ENCODE assay signal across 8 cellular contexts in the genomic region with DNA sequence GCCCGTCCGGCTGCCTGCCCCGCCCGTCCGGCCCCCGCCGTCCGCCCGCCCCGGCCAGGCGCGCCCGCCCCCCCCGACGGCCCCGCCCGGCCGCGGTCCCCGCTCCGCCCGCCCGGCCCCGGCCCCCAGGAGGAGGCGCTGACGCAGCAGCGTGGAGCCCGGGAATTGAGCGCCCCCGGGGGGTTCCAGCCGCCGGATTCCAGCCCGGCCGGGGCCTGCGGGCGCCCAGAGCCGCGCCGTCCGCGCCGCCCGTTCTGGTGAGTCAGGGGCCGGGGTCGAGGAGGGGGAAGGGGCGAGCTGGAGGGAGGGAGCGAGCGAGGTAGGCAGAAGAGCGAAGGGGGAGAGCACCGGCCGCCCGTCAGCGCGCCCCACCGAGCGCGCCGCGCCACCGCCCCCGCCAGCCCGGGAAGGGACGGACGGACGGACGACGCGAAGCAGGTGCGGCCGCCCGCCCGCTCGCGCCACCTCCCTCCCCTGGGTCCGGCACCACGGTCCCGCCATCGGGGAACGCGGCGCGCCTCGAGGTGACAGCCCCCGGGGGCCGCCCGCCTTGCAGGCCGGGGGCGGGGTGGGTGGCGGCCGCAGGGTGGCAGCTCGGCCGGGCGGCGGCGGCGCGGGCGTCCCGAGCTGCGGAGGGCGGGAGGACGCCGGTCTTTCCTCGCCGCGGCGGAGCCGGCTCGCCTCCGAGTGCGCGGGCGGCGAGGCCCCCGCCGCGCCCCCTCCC. TPM values are rescaled to one million over a fixed set of nuclear protein-coding genes. Genes with fewer than 3 reads are reported as not detected.
DNase-seq lines count a peak whose midpoint lies in the region; ATAC-seq, FAIRE-seq and TF ChIP-seq lines count a peak whose summit lies in the region.

No MANE protein-coding gene starts in this region.

- TF ChIP-seq CTCF in GM12865 (IDR thresholded peaks at IDR 0.05; ENCODE audit: insufficient read depth, low read depth, low read length, missing control alignments) (no peak), bronchial epithelial cell (IDR thresholded peaks at IDR 0.05; ENCODE audit: insufficient read depth, low read length, severe bottlenecking) (peak; percentile 11)

- no peak overlapping the region for H2AFZ ChIP-seq in Karpas-422 (ENCODE audit: low read length)

- peak overlapping the region; percentile 83 for H3K4me2 ChIP-seq in Karpas-422 (ENCODE audit: low read depth, low read length, poor library complexity, severe bottlenecking)

- H3K4me3 ChIP-seq in GM12865 (ENCODE audit: low read depth, low read length), result peak overlapping the region; percentile 73
- H3K4me3 ChIP-seq in Karpas-422 (ENCODE audit: low read length), result peak overlapping the region; percentile 79
- peak overlapping the region; percentile 64 for H3K4me3 ChIP-seq in bronchial epithelial cell (ENCODE audit: low read depth, low read length)
- H3K4me3 ChIP-seq in mesodermal cell (ENCODE audit: extremely low read depth, insufficient read depth, low read length, poor library complexity, severe bottlenecking), result peak overlapping the region; percentile 70
- peak overlapping the region; percentile 91 to 97 for H3K4me3 ChIP-seq in aorta (ENCODE audit: low read length in 2 of 2)

- H3K4me1 ChIP-seq in Karpas-422 (ENCODE audit: low read length) (peaks cover 43% of the 10 kb centered on the region), mesodermal cell (ENCODE audit: control insufficient read depth, insufficient read depth, low read length, poor library complexity, severe bottlenecking) (peaks cover 59% of the 10 kb centered on the region), aorta (ENCODE audit: control insufficient read depth in 1 of 2, insufficient read depth in 2 of 2, low read length in 2 of 2) (peaks cover 0 to 2% of the 10 kb centered on the region in 2 donors)

- peaks cover 43% of the 10 kb centered on the region for H4K20me1 ChIP-seq in Karpas-422 (ENCODE audit: insufficient read depth, low read depth, low read length)

- intact Hi-C loops in aorta (cut with DNase I), result loop anchor here in 1 of 2 donors (5.0 to 10.0 kb wide), 2 partner anchors 66 to 124 kb away; partner anchors contain the start of genes CCDC32 and RPUSD2

- H3K27ac ChIP-seq in Karpas-422 (ENCODE audit: low read length) (no peak overlapping the region), mesodermal cell (ENCODE audit: low read depth, low read length, severe bottlenecking) (peak overlapping the region; percentile 41), aorta (ENCODE audit: low read depth in 1 of 2, low read length in 2 of 2) (peak overlapping the region in 1 of 2 donors; percentile 6)

- no peak for FAIRE-seq in bronchial epithelial cell (lab: Jason Lieb, UNC)

- no peaks in the 10 kb centered on the region for H3K9me2 ChIP-seq in Karpas-422 (replicated peaks; ENCODE audit: insufficient read depth, low read length)

- H3K27me3 ChIP-seq in Karpas-422 (ENCODE audit: low read length) (no peaks in the 10 kb centered on the region), bronchial epithelial cell (ENCODE audit: control insufficient read depth, insufficient read depth, low read length) (peaks cover 11% of the 10 kb centered on the region), aorta (ENCODE audit: control insufficient read depth in 1 of 2, insufficient read depth in 2 of 2, low read length in 1 of 2) (no peaks in the 10 kb centered on the region)

- H3K36me3 ChIP-seq in Karpas-422 (ENCODE audit: insufficient read depth, low read length), result no peaks in the 10 kb centered on the region
- no peaks in the 10 kb centered on the region for H3K36me3 ChIP-seq in bronchial epithelial cell (ENCODE audit: control insufficient read depth, insufficient read depth, low read length)
- H3K36me3 ChIP-seq in mesodermal cell (ENCODE audit: control insufficient read depth, insufficient read depth, low read length), result peaks cover 3% of the 10 kb centered on the region
- H3K36me3 ChIP-seq in aorta (ENCODE audit: control insufficient read depth in 1 of 2, insufficient read depth in 2 of 2, low read length in 1 of 2), result no peaks in the 10 kb centered on the region

- DNase-seq in GM12865 (ENCODE audit: low read depth) (no peak), Karpas-422 (peak; percentile 62), bronchial epithelial cell (ENCODE audit: low read depth) (no peak), aorta (no peak), NAMALWA (ENCODE audit: low spot score) (no peak), dermis blood vessel endothelial cell (no peak)

- ATAC-seq in GM21717 (IDR thresholded peaks at IDR 0.05; ENCODE audit: unreplicated experiment) (peak; percentile 32), aorta (ENCODE audit: low FRiP score) (peak; percentile 2)

- peak overlapping the region; percentile 85 for H3K9ac ChIP-seq in Karpas-422 (ENCODE audit: low read length)

- no peaks in the 10 kb centered on the region for H3K9me3 ChIP-seq in Karpas-422 (ENCODE audit: low read length)
- H3K9me3 ChIP-seq in mesodermal cell (ENCODE audit: control insufficient read depth, low read length), result no peaks in the 10 kb centered on the region
- no peaks in the 10 kb centered on the region for H3K9me3 ChIP-seq in aorta (ENCODE audit: control insufficient read depth, low read length)

- 0 to 1% methylated on average over 43 to 47 of the region's 117 CpGs for WGBS in mesodermal cell (ENCODE audit: insufficient coverage in 2 of 2), 2 experiments
- WGBS in aorta, 2 donors, result 0 to 1% methylated on average over 21 to 117 of the region's 117 CpGs

- peaks cover 37% of the 10 kb centered on the region for H3K79me2 ChIP-seq in Karpas-422 (ENCODE audit: low read length)

RNA-seq across cellular contexts. Expression of gene BAHD1, which starts 0.4 kb away (rescaled TPM):
- 10.3 and 15.4 TPM in 2 replicates for total RNA-seq in Karpas-422 (2014; rRNA removed; shearing (Covaris generic); ENCODE audit: low replicate concordance)
- 4.2 and 6.3 TPM in 2 replicates for total RNA-seq in bronchial epithelial cell
- 17.0 TPM for polyA plus RNA-seq in mesodermal cell (2013, experiment 1 of 2)
- polyA plus RNA-seq in mesodermal cell (2013, experiment 2 of 2), result 13.6 TPM
- 10 to 100 TPM; 17.5 to 21.2 TPM for total RNA-seq in aorta
- 1 to 10 TPM; 4.8 to 9.4 TPM for polyA plus RNA-seq in aorta
- total RNA-seq in dermis blood vessel endothelial cell, result 9.5 and 12.0 TPM in 2 replicates

RNA-seq across cellular contexts. Expression of gene CHST14, which starts 29.6 kb away (rescaled TPM):
- total RNA-seq in Karpas-422 (2014; rRNA removed; shearing (Covaris generic); ENCODE audit: low replicate concordance), result 8.4 and 11.6 TPM in 2 replicates
- 1.0 and 1.1 TPM in 2 replicates for total RNA-seq in bronchial epithelial cell
- polyA plus RNA-seq in mesodermal cell (2013, experiment 1 of 2), result 37.1 TPM
- 33.7 TPM for polyA plus RNA-seq in mesodermal cell (2013, experiment 2 of 2)
- total RNA-seq in aorta, result 10 to 100 TPM; 14.0 to 21.4 TPM
- 10 to 100 TPM in 1 of 2 donors, 1 to 10 TPM in 1; 2.8 to 15.6 TPM for polyA plus RNA-seq in aorta
- total RNA-seq in dermis blood vessel endothelial cell, result 11.7 and 19.7 TPM in 2 replicates

RNA-seq across cellular contexts. Expression of gene IVD, which starts 35.6 kb away (rescaled TPM):
- total RNA-seq in Karpas-422 (2014; rRNA removed; shearing (Covaris generic); ENCODE audit: low replicate concordance), result 38.1 and 56.4 TPM in 2 replicates
- total RNA-seq in bronchial epithelial cell (12.4 and 19.6 TPM in 2 replicates), aorta (10 to 100 TPM; 41.7 to 63.0 TPM), dermis blood vessel endothelial cell (45.4 and 64.5 TPM in 2 replicates)
- 41.4 TPM for polyA plus RNA-seq in mesodermal cell (2013, experiment 1 of 2)
- polyA plus RNA-seq in mesodermal cell (2013, experiment 2 of 2), result 33.8 TPM
- polyA plus RNA-seq in aorta, result 10 to 100 TPM; 16.4 to 48.4 TPM

RNA-seq across cellular contexts. Expression of gene KNSTRN, which starts 58.7 kb away (rescaled TPM):
- 34.5 and 43.1 TPM in 2 replicates for total RNA-seq in Karpas-422 (2014; rRNA removed; shearing (Covaris generic); ENCODE audit: low replicate concordance)
- total RNA-seq in bronchial epithelial cell (35.6 and 56.9 TPM in 2 replicates), aorta (1 to 10 TPM; 3.1 to 6.6 TPM), dermis blood vessel endothelial cell (36.8 and 61.2 TPM in 2 replicates)
- polyA plus RNA-seq in mesodermal cell (2013, experiment 1 of 2), result 55.3 TPM
- polyA plus RNA-seq in mesodermal cell (2013, experiment 2 of 2), result 68.6 TPM
- polyA plus RNA-seq in aorta, result 1 to 10 TPM; 4.1 to 7.6 TPM
